In the genomic region with DNA sequence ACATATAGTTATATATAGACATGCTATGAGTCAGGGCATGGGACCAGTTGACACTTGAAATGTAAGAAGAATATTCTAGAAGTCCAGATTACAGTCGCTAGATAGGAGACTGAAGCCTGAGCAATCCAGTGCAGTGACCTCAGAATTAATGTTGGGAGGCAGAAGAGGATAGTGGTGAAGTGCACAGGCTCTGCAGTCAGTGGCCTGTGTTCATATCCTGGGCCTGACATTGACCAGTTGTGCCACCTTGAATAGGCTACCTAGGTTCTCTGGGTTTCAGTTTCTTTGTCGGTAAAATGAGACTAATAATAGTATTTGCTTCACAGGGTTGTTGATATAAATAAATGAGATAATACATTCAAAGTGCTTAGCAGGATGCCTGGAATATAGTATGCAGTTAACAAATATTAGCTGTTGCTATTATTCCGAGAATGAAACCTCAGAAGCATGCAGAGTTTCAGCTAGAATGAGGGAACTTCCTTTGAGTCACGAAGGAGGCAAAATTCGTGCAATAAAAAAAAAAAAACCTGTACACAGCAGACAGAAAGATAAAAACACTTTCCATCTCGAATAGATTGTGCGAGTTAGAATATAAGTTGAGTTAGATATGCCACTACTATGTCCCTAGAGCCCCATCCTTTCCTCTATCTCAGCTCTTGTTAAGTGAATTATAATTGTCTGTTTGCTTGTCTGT, we compare ENCODE assay signal across 26 cellular contexts. TPM values are rescaled to one million over a fixed set of nuclear protein-coding genes. Genes with fewer than 3 reads are reported as not detected.
A peak's percentile ranks its signal among the peaks of the same experiment; 100 is the strongest.
DNase-seq lines count a peak whose midpoint lies in the region; ATAC-seq, FAIRE-seq and TF ChIP-seq lines count a peak whose summit lies in the region.
"Had no signal": no experiment of that assay in that cellular context is flagged by ENCODE, and none has a peak within 500 bp of the region (broad histone marks: within the 10 kb centered on the region; RNA-seq: fewer than 3 reads in every experiment).

No MANE protein-coding gene starts in this region.

- no peak overlapping the region for H3K27ac ChIP-seq in OCI-LY7 (ENCODE audit: low read depth, low read length, poor library complexity, severe bottlenecking)
- H3K27ac ChIP-seq: BLaER1 treated with 17β-estradiol and CSF1 and Interleukin-3, amounts not matched to agents 10 nM and 100 nM; HL-60; neural progenitor cell; SJSA1; suprapubic skin; vagina had no signal

- peak overlapping the region; percentile 93 for H3K27ac Mint-ChIP-seq in activated naive CD8-positive, alpha-beta T cell treated with anti-CD3 and anti-CD28 coated beads, Interleukin-2, amount 10 ng/mL, durations not matched to agents 7 days and 5 days
- peak overlapping the region; percentile 95 for H3K27ac Mint-ChIP-seq in stimulated activated naive CD8-positive, alpha-beta T cell treated with anti-CD3 and anti-CD28 coated beads, Interleukin-15, Interleukin-2, amounts not matched to agents 100 ng/mL and 50 ng/mL, for 24 hours
- H3K27ac Mint-ChIP-seq: neural progenitor cell had no signal

- no peak for DNase-seq in activated T-cell treated with anti-CD3 and anti-CD28 coated beads, Interleukin-2, amount 50 U/mL, for 4 hours
- DNase-seq in activated T-cell treated with anti-CD3 and anti-CD28 coated beads for 4 hours: no peak
- DNase-seq in OCI-LY7 (ENCODE audit: low spot score): no peak
- DNase-seq in activated naive CD8-positive, alpha-beta T cell treated with anti-CD3 and anti-CD28 coated beads, Interleukin-2, amount 10 ng/mL, durations not matched to agents 7 days and 5 days: no peak
- DNase-seq in head of caudate nucleus: no peak
- DNase-seq in H54 (ENCODE audit: insufficient read length, low spot score): no peak
- no peak for DNase-seq in NCI-H510A (lab: John Stamatoyannopoulos, UW)
- DNase-seq: activated CD8-positive, alpha-beta memory T cell treated with anti-CD3 and anti-CD28 coated beads, Interleukin-2, amount 50 U/mL, for 48 hours; amniotic stem cell; DMS 273 treated with DMSO at 0.1 percent for 48 hours; midbrain; NCI-H82; Peyer's patch had no signal

- no peak overlapping the region for H3K4me3 ChIP-seq in OCI-LY7 (ENCODE audit: low read depth, low read length, poor library complexity, severe bottlenecking)
- H3K4me3 ChIP-seq: BLaER1 treated with 17β-estradiol and CSF1 and Interleukin-3, amounts not matched to agents 10 nM and 100 nM; esophagus muscularis mucosa; neural progenitor cell; Peyer's patch; SJSA1; suprapubic skin; vagina had no signal

- no peaks in the 10 kb centered on the region for H3K36me3 Mint-ChIP-seq in activated T-cell treated with anti-CD3 and anti-CD28 coated beads, Interleukin-2, amount 50 U/mL, for 4 hours (ENCODE audit: insufficient read depth)
- H3K36me3 Mint-ChIP-seq in activated naive CD8-positive, alpha-beta T cell treated with anti-CD3 and anti-CD28 coated beads, Interleukin-2, amount 10 ng/mL, durations not matched to agents 7 days and 5 days: no peaks in the 10 kb centered on the region
- no peaks in the 10 kb centered on the region for H3K36me3 Mint-ChIP-seq in stimulated activated naive CD8-positive, alpha-beta T cell treated with anti-CD3 and anti-CD28 coated beads, Interleukin-15, Interleukin-2, amounts not matched to agents 100 ng/mL and 50 ng/mL, for 24 hours (ENCODE audit: low read depth)
- H3K36me3 Mint-ChIP-seq: neural progenitor cell had no signal

- H3K4me1 Mint-ChIP-seq in activated T-cell treated with anti-CD3 and anti-CD28 coated beads, Interleukin-2, amount 50 U/mL, for 4 hours (ENCODE audit: low read depth): peaks cover 51% of the 10 kb centered on the region
- peaks cover 53% of the 10 kb centered on the region for H3K4me1 Mint-ChIP-seq in activated naive CD8-positive, alpha-beta T cell treated with anti-CD3 and anti-CD28 coated beads, Interleukin-2, amount 10 ng/mL, durations not matched to agents 7 days and 5 days
- H3K4me1 Mint-ChIP-seq in stimulated activated naive CD8-positive, alpha-beta T cell treated with anti-CD3 and anti-CD28 coated beads, Interleukin-15, Interleukin-2, amounts not matched to agents 100 ng/mL and 50 ng/mL, for 24 hours (ENCODE audit: low read depth): peaks cover 72% of the 10 kb centered on the region

- POLR2A ChIA-PET in OCI-LY7 (lab: Charles Lee): interaction anchor here (1.2 kb wide), 1 partner anchor 16 kb away, joined by 4 read pairs; no protein-coding TSS in a partner anchor
- POLR2A ChIA-PET in activated naive CD8-positive, alpha-beta T cell treated with anti-CD3 and anti-CD28 coated beads, Interleukin-2, amount 10 ng/mL, durations not matched to agents 7 days and 5 days (lab: Charles Lee): interaction anchor here (0.6 kb wide), 1 partner anchor 51 kb away, joined by 3 read pairs; no protein-coding TSS in a partner anchor

- FAIRE-seq in H54 (lab: Jason Lieb, UNC): no peak
- FAIRE-seq: G401.6 had no signal

- ATAC-seq in activated T-cell treated with anti-CD3 and anti-CD28 coated beads, Interleukin-2, amount 50 U/mL, for 4 hours: peak; percentile 7 to 9
- no peak for ATAC-seq in activated naive CD8-positive, alpha-beta T cell treated with anti-CD3 and anti-CD28 coated beads, Interleukin-2, amount 10 ng/mL, durations not matched to agents 7 days and 5 days (ENCODE audit: low read depth)

- H3K4me2 ChIP-seq in OCI-LY7 (ENCODE audit: low read length): peak overlapping the region; percentile 8
- H3K4me2 ChIP-seq: BLaER1 treated with 17β-estradiol and CSF1 and Interleukin-3, amounts not matched to agents 10 nM and 100 nM; neural progenitor cell had no signal

- H3K27me3 Mint-ChIP-seq in activated T-cell treated with anti-CD3 and anti-CD28 coated beads, Interleukin-2, amount 50 U/mL, for 4 hours (ENCODE audit: low read depth): no peaks in the 10 kb centered on the region
- no peaks in the 10 kb centered on the region for H3K27me3 Mint-ChIP-seq in activated naive CD8-positive, alpha-beta T cell treated with anti-CD3 and anti-CD28 coated beads, Interleukin-2, amount 10 ng/mL, durations not matched to agents 7 days and 5 days
- no peaks in the 10 kb centered on the region for H3K27me3 Mint-ChIP-seq in stimulated activated naive CD8-positive, alpha-beta T cell treated with anti-CD3 and anti-CD28 coated beads, Interleukin-15, Interleukin-2, amounts not matched to agents 100 ng/mL and 50 ng/mL, for 24 hours

- H3K9me3 ChIP-seq in OCI-LY7 (ENCODE audit: low read length): no peaks in the 10 kb centered on the region
- H3K9me3 ChIP-seq: BLaER1 treated with 17β-estradiol and CSF1 and Interleukin-3, amounts not matched to agents 10 nM and 100 nM; esophagus muscularis mucosa; Peyer's patch; SJSA1; suprapubic skin; vagina had no signal

- peaks cover 50% of the 10 kb centered on the region for H3K4me1 ChIP-seq in OCI-LY7 (ENCODE audit: insufficient read depth, low read length, poor library complexity, severe bottlenecking)
- H3K4me1 ChIP-seq: neural progenitor cell, Peyer's patch, SJSA1, suprapubic skin, vagina had no signal

- no peaks in the 10 kb centered on the region for H3K9me2 ChIP-seq in OCI-LY7 (ENCODE audit: insufficient read depth, low read length)

- intact Hi-C loops in OCI-LY7 (cut with micrococcal nuclease; ENCODE audit: unreplicated experiment): no loop called here
- intact Hi-C loops in head of caudate nucleus (cut with DNase I): no loop called here

- H3K36me3 ChIP-seq in OCI-LY7 (ENCODE audit: insufficient read depth, low read length): no peaks in the 10 kb centered on the region
- H3K36me3 ChIP-seq: BLaER1 treated with 17β-estradiol and CSF1 and Interleukin-3, amounts not matched to agents 10 nM and 100 nM; esophagus muscularis mucosa; neural progenitor cell; Peyer's patch; SJSA1; suprapubic skin; vagina had no signal

- no peaks in the 10 kb centered on the region for H4K20me1 ChIP-seq in OCI-LY7 (ENCODE audit: insufficient read depth, low read length)

- TF ChIP-seq CTCF in OCI-LY7 (conservative IDR thresholded peaks at IDR 0.05; ENCODE audit: low read length): no peak

- H2AFZ ChIP-seq in OCI-LY7 (ENCODE audit: low read length): peak overlapping the region; percentile 67; the same call in 1 of the 2 replicates
- H2AFZ ChIP-seq: neural progenitor cell had no signal

- H3K79me2 ChIP-seq in OCI-LY7 (ENCODE audit: insufficient read depth, low read depth, low read length): no peaks in the 10 kb centered on the region

- BruUV-seq in OCI-LY7 (replicated peaks; lab: Mats Ljungman, UMichigan): no TSS peak

- TF ChIP-seq POLR2A in H54 (IDR thresholded peaks at IDR 0.05; ENCODE audit: low read depth, low read length): no peak

- CTCF ChIA-PET in OCI-LY7 (lab: Charles Lee; ENCODE audit: unreplicated experiment): no interaction called here

- peak overlapping the region; percentile 55 for H3K4me3 Mint-ChIP-seq in activated T-cell treated with anti-CD3 and anti-CD28 coated beads, Interleukin-2, amount 50 U/mL, for 4 hours
- peak overlapping the region; percentile 78 for H3K4me3 Mint-ChIP-seq in activated naive CD8-positive, alpha-beta T cell treated with anti-CD3 and anti-CD28 coated beads, Interleukin-2, amount 10 ng/mL, durations not matched to agents 7 days and 5 days
- peak overlapping the region; percentile 50 for H3K4me3 Mint-ChIP-seq in stimulated activated naive CD8-positive, alpha-beta T cell treated with anti-CD3 and anti-CD28 coated beads, Interleukin-15, Interleukin-2, amounts not matched to agents 100 ng/mL and 50 ng/mL, for 24 hours
- H3K4me3 Mint-ChIP-seq: neural progenitor cell had no signal

- H3K9me3 Mint-ChIP-seq in activated T-cell treated with anti-CD3 and anti-CD28 coated beads, Interleukin-2, amount 50 U/mL, for 4 hours: no peaks in the 10 kb centered on the region
- no peaks in the 10 kb centered on the region for H3K9me3 Mint-ChIP-seq in activated naive CD8-positive, alpha-beta T cell treated with anti-CD3 and anti-CD28 coated beads, Interleukin-2, amount 10 ng/mL, durations not matched to agents 7 days and 5 days
- H3K9me3 Mint-ChIP-seq in stimulated activated naive CD8-positive, alpha-beta T cell treated with anti-CD3 and anti-CD28 coated beads, Interleukin-15, Interleukin-2, amounts not matched to agents 100 ng/mL and 50 ng/mL, for 24 hours: no peaks in the 10 kb centered on the region
- H3K9me3 Mint-ChIP-seq: neural progenitor cell had no signal

RNA-seq across cellular contexts. Expression of a gene that starts 4.0 kb away (rescaled TPM):
- total RNA-seq in activated T-cell treated with anti-CD3 and anti-CD28 coated beads, Interleukin-2, amount 50 U/mL, for 4 hours: 10 to 100 TPM; 27.5 to 44.7 (median 40.5) TPM
- 2.2 and 4.3 TPM in 2 replicates for total RNA-seq in OCI-LY7 (2014; rRNA removed; shearing (Covaris generic))
- total RNA-seq in OCI-LY7 (2022): 0.63 and 0.77 TPM in 2 replicates
- total RNA-seq in activated naive CD8-positive, alpha-beta T cell treated with anti-CD3 and anti-CD28 coated beads, Interleukin-2, amount 10 ng/mL, durations not matched to agents 7 days and 5 days: 10 to 100 TPM; 45.8 to 51.2 TPM
- total RNA-seq: glomerular endothelial cell, renal cortical epithelial cell, SJSA1 had no signal

RNA-seq across cellular contexts. Expression of a gene that starts 9.9 kb away (rescaled TPM):
- not detected for total RNA-seq in activated T-cell treated with anti-CD3 and anti-CD28 coated beads, Interleukin-2, amount 50 U/mL, for 4 hours
- not detected in 2 replicates for total RNA-seq in OCI-LY7 (2014; rRNA removed; shearing (Covaris generic))
- not detected in 2 replicates for total RNA-seq in OCI-LY7 (2022)
- not detected for total RNA-seq in activated naive CD8-positive, alpha-beta T cell treated with anti-CD3 and anti-CD28 coated beads, Interleukin-2, amount 10 ng/mL, durations not matched to agents 7 days and 5 days
- total RNA-seq: cardiac septum; glomerular endothelial cell; Peyer's patch; renal cortical epithelial cell; SJSA1; suprapubic skin; T-helper 2 cell treated with Interferon-gamma antibody and Interleukin-4, amounts not matched to agents 100 ng/mL and 5 ng/mL, for 36 hours; vagina had no signal

Comparison
In these comparisons a context has a peak if more than half of its experiments do, and no peak if none do; other contexts are left out.
1. RNA of a gene that starts 4.0 kb away (total RNA-seq): 45.8 to 51.2 TPM in activated naive CD8-positive, alpha-beta T cell treated with anti-CD3 and anti-CD28 coated beads, Interleukin-2, amount 10 ng/mL, durations not matched to agents 7 days and 5 days and 27.5 to 44.7 TPM in activated T-cell treated with anti-CD3 and anti-CD28 coated beads, Interleukin-2, amount 50 U/mL, for 4 hours; 0.63 to 4.3 TPM in OCI-LY7; every median in the first group is over 4 times any median in the second.
2. Peak in every context shown above with its lines, with median percentiles within 50 percentile points of each other: H3K4me3 Mint-ChIP-seq.